16 cellular contexts compared by ENCODE assay signal in the genomic region with DNA sequence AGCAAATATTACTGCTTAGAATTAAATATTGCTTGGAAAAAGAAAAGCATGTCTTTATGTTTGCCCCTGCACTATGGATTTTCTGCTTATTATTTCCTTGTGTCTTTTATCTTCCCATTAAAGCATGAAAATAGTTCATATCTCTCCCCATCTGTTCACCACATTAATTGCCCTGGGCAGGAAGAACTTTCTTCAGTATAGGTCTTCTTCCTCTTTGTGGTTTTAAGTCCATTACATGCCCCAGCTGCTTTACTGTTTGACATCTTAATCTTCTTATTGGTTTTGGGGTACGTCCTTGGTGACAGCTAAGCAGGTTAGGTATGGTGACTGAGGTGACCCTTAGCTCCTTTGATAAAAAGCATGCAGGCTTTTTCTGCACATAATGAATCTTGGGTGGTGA.
"Had no signal": no experiment of that assay in that cellular context is flagged by ENCODE, and none has a peak within 500 bp of the region (broad histone marks: within the 10 kb centered on the region; RNA-seq: fewer than 3 reads in every experiment).

No MANE protein-coding gene starts in this region.

- H3K4me3 ChIP-seq: breast epithelium, dorsolateral prefrontal cortex, lower lobe of right lung, testis, upper lobe of right lung had no signal

- H3K27me3 ChIP-seq: breast epithelium, dorsolateral prefrontal cortex, testis, upper lobe of right lung had no signal

- ATAC-seq: activated CD4-positive, CD25-positive, alpha-beta regulatory T cell treated with anti-CD3 and anti-CD28 coated beads, Interleukin-2, amount 50 U/mL, for 24 hours; activated CD8-positive, alpha-beta memory T cell treated with anti-CD3 and anti-CD28 coated beads, Interleukin-2, amount 10 ng/mL, durations not matched to agents 7 days and 5 days; lower lobe of right lung; naive thymus-derived CD4-positive, alpha-beta T cell; stimulated activated naive CD8-positive, alpha-beta T cell treated with anti-CD3 and anti-CD28 coated beads, Interleukin-15, amount 100 ng/mL, for 72 hours; upper lobe of right lung had no signal

- H3K9me3 ChIP-seq: testis, upper lobe of right lung had no signal

- DNase-seq: activated CD4-positive, alpha-beta T cell treated with anti-CD3 and anti-CD28 coated beads, Interleukin-2, amount 50 U/mL, for 48 hours; activated CD8-positive, alpha-beta memory T cell treated with anti-CD3 and anti-CD28 coated beads, Interleukin-2, amount 10 ng/mL, durations not matched to agents 7 days and 5 days; activated gamma-delta T cell; activated naive CD8-positive, alpha-beta T cell treated with anti-CD3 and anti-CD28 coated beads, Interleukin-2, amount 10 ng/mL, durations not matched to agents 7 days and 5 days; activated T-cell treated with anti-CD3 and anti-CD28 coated beads, Interleukin-2, amount 50 U/mL, for 24 hours; aorta; dorsolateral prefrontal cortex; lower lobe of right lung; naive thymus-derived CD4-positive, alpha-beta T cell; stimulated activated CD4-positive, alpha-beta T cell treated with anti-CD3 and anti-CD28 coated beads, Interleukin-15, amount 100 ng/mL, for 24 hours; stimulated activated CD4-positive, alpha-beta T cell treated with anti-CD3 and anti-CD28 coated beads, Interleukin-4, amount 100 ng/mL, for 24 hours; stimulated activated naive CD8-positive, alpha-beta T cell treated with anti-CD3 and anti-CD28 coated beads, Interleukin-15, amount 100 ng/mL, for 72 hours; testis; upper lobe of right lung had no signal

- H3K4me1 ChIP-seq: breast epithelium, lower lobe of right lung, testis, upper lobe of right lung had no signal

- H3K36me3 ChIP-seq: breast epithelium, lower lobe of right lung, upper lobe of right lung had no signal

- H3K27ac ChIP-seq: breast epithelium, dorsolateral prefrontal cortex, lower lobe of right lung, testis, upper lobe of right lung had no signal
